12 cellular contexts compared by ENCODE assay signal in the genomic region with DNA sequence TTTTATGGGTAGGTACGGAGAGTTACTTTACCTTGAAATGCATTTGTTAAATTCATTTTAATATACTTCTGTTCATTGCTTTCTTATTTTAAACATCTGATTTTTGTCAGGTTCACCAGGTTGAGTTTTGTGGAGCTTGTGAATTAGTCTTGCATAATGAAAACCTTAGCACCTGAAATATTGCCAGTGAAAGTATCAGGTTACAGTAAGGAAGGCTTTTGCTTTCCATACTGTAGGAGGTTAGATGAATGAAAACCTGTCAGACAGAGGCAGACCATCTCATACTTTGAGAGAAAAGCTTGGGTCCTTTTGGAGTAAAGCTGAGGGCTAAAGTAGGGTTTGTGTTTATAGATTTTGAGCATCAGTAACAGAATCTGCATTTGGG. TPM values are rescaled to one million over a fixed set of nuclear protein-coding genes. Genes with fewer than 3 reads are reported as not detected.
A peak's percentile ranks its signal among the peaks of the same experiment; 100 is the strongest.
DNase-seq lines count a peak whose midpoint lies in the region; ATAC-seq, FAIRE-seq and TF ChIP-seq lines count a peak whose summit lies in the region.
"Had no signal": no experiment of that assay in that cellular context is flagged by ENCODE, and none has a peak within 500 bp of the region (broad histone marks: within the 10 kb centered on the region; RNA-seq: fewer than 3 reads in every experiment).

No MANE protein-coding gene starts in this region.

- H2AFZ ChIP-seq in HCT116 (ENCODE audit: low read depth, low read length, poor library complexity, severe bottlenecking) (no peak overlapping the region), MM.1S (ENCODE audit: low read length) (no peak overlapping the region)

- H3F3A ChIP-seq in MM.1S (ENCODE audit: insufficient read depth, low read length): no peaks in the 10 kb centered on the region; the same call in 1 of the 2 replicates

- peaks cover 32% of the 10 kb centered on the region; the same call in 1 of the 2 replicates for H4K20me1 ChIP-seq in HCT116 (ENCODE audit: insufficient read depth)
- peaks cover 16% of the 10 kb centered on the region; the same call in 1 of the 2 replicates for H4K20me1 ChIP-seq in MM.1S (ENCODE audit: insufficient read depth, low read length)

- BruUV-seq in HCT116 (replicated peaks; lab: Mats Ljungman, UMichigan): no TSS peak

- H3K4me3 ChIP-seq in HCT116 (replicated peaks in 1 of 2; ENCODE audit: low read depth in 1 of 2, low read length in 2 of 2) (no peak overlapping the region), choroid plexus epithelial cell (ENCODE audit: low read depth, low read length) (no peak overlapping the region), pancreas (no peak overlapping the region), MM.1S (ENCODE audit: low read length) (no peak overlapping the region), coronary artery (no peak overlapping the region)
- H3K4me3 ChIP-seq: right atrium auricular region had no signal

- TF ChIP-seq RAD21 in HCT116 (IDR thresholded peaks at IDR 0.05; ENCODE audit: low read depth): no peak

- ATAC-seq in HCT116 (no peak), pancreas (peak; percentile 69 to 83 (median 82)), GM21786 (IDR thresholded peaks at IDR 0.05; ENCODE audit: unreplicated experiment) (no peak), GM19467 (IDR thresholded peaks at IDR 0.05; ENCODE audit: unreplicated experiment) (no peak)

- DNase-seq in HCT116 (ENCODE audit: low read depth, low spot score) (no peak), NCI-H510A (lab: John Stamatoyannopoulos, UW) (peak; percentile 33), choroid plexus epithelial cell (ENCODE audit: low read depth) (peak; percentile 60), pancreas (no peak), MM.1S (no peak), coronary artery (ENCODE audit: low spot score) (no peak)
- DNase-seq: aorta, NCI-H1092 had no signal

- intact Hi-C loops in HCT116 (cut with micrococcal nuclease) (no loop called here), pancreas (cut with DNase I) (no loop called here)

- H3K9me2 ChIP-seq in HCT116 (ENCODE audit: insufficient read depth) (no peaks in the 10 kb centered on the region), MM.1S (replicated peaks; ENCODE audit: insufficient read depth, low read length) (no peaks in the 10 kb centered on the region)

- peaks cover 22 to 36% of the 10 kb centered on the region in 2 experiments for H3K4me1 ChIP-seq in HCT116 (ENCODE audit: control insufficient read depth in 1 of 2, insufficient read depth in 2 of 2, low read length in 2 of 2)
- H3K4me1 ChIP-seq in pancreas: peaks cover 14 to 30% (median 28%) of the 10 kb centered on the region in 3 donors
- H3K4me1 ChIP-seq in MM.1S (ENCODE audit: low read length): no peaks in the 10 kb centered on the region

- TF ChIP-seq POLR2A in HCT116 (IDR thresholded peaks at IDR 0.05; ENCODE audit: borderline replicate concordance, extremely low read depth, insufficient read depth, insufficient read length): no peak

- H3K36me3 ChIP-seq in HCT116 (ENCODE audit: control insufficient read depth in 1 of 2, insufficient read depth in 2 of 2, low read length in 2 of 2): peaks cover 17 to 20% of the 10 kb centered on the region in 2 experiments; a peak in 3 of 4 replicates
- no peaks in the 10 kb centered on the region for H3K36me3 ChIP-seq in pancreas
- H3K36me3 ChIP-seq in MM.1S (replicated peaks; ENCODE audit: insufficient read depth, low read length): peaks cover 14% of the 10 kb centered on the region

- 11 to 30% methylated on average over 1 of the region's 1 CpG for WGBS in pancreas, 2 donors

- RAD21 ChIA-PET in HCT116 (lab: Charles Lee; ENCODE audit: low non-redundant PET in 1 of 2, low total read pairs in 2 of 2, uncharacterized antibody in 2 of 2, unreplicated experiment in 2 of 2): no interaction called here

- no peaks in the 10 kb centered on the region for H3K9me3 ChIP-seq in HCT116 (ENCODE audit: control insufficient read depth in 1 of 2, insufficient read depth in 1 of 2, low read depth in 1 of 2, low read length in 2 of 2)
- H3K9me3 ChIP-seq in pancreas: no peaks in the 10 kb centered on the region
- H3K9me3 ChIP-seq in MM.1S (replicated peaks; ENCODE audit: insufficient read depth, low read length): no peaks in the 10 kb centered on the region
- H3K9me3 ChIP-seq: right atrium auricular region had no signal

- H3K4me2 ChIP-seq in HCT116 (ENCODE audit: low read length) (0 out of 2 replicates have a peak overlapping the region, but pooled peaks have one; percentile 6), MM.1S (ENCODE audit: low read depth, low read length) (no peak overlapping the region)

- H3K9ac ChIP-seq in HCT116 (ENCODE audit: low read length) (no peak overlapping the region), MM.1S (ENCODE audit: low read length) (no peak overlapping the region)

- CTCF ChIA-PET in HCT116 (lab: Charles Lee): interaction anchor here (1.1 to 1.7 kb wide), 2 partner anchors 27 to 109 kb away, joined by 3 to 7 read pairs; partner anchors contain the start of gene TRAPPC3

- no peak for FAIRE-seq in pancreas (lab: Jason Lieb, UNC)
- FAIRE-seq: endothelial cell of umbilical vein had no signal

- TF ChIP-seq CTCF in HCT116 (IDR thresholded peaks at IDR 0.05 in 2 of 3, conservative IDR thresholded peaks at IDR 0.05 in 1 of 3; ENCODE audit: borderline replicate concordance in 1 of 3, insufficient read depth in 1 of 3, low read depth in 2 of 3, low read length in 2 of 3) (no peak), choroid plexus epithelial cell (conservative IDR thresholded peaks at IDR 0.05; ENCODE audit: low read depth, low read length) (no peak), pancreas (IDR thresholded peaks at IDR 0.05) (no peak), MM.1S (IDR thresholded peaks at IDR 0.05; ENCODE audit: low read length) (no peak), coronary artery (IDR thresholded peaks at IDR 0.05) (no peak)

- H3K27me3 ChIP-seq in HCT116 (ENCODE audit: insufficient read depth, low read length) (no peaks in the 10 kb centered on the region), pancreas (no peaks in the 10 kb centered on the region), MM.1S (replicated peaks; ENCODE audit: insufficient read depth, low read length) (no peaks in the 10 kb centered on the region)
- H3K27me3 ChIP-seq: right atrium auricular region had no signal

- H3K79me2 ChIP-seq in HCT116 (ENCODE audit: insufficient read depth, low read length) (peaks cover 93% of the 10 kb centered on the region), MM.1S (ENCODE audit: low read length) (peaks cover 83% of the 10 kb centered on the region)

- POLR2A ChIA-PET in HCT116 (lab: Charles Lee): interaction anchor here (0.8 kb wide), 1 partner anchor 127 kb away, joined by 3 read pairs; no protein-coding TSS in a partner anchor

- H3K27ac ChIP-seq in HCT116 (ENCODE audit: low read depth, low read length) (peak overlapping the region; percentile 50), pancreas (peak overlapping the region; percentile 52 to 89 (median 75)), MM.1S (ENCODE audit: low read length) (no peak overlapping the region), coronary artery (no peak overlapping the region)
- H3K27ac ChIP-seq: right atrium auricular region had no signal

TF ChIP-seq in HCT116, 20 proteins besides CTCF, POLR2A, EP300 and RAD21:
- TF ChIP-seq EGR1 (IDR thresholded peaks at IDR 0.05; ENCODE audit: low read depth) (no peak), EZH2phosphoT487 (IDR thresholded peaks at IDR 0.05; ENCODE audit: borderline replicate concordance) (no peak), CEBPB (IDR thresholded peaks at IDR 0.05; ENCODE audit: low read depth) (0 out of 2 replicates have a peak, but pooled peaks have one; percentile 21)

RNA-seq across cellular contexts. Expression of gene THRAP3, which starts 34.7 kb away (rescaled TPM):
- 144 TPM for total RNA-seq in HCT116 (2021; ENCODE audit: unreplicated experiment)
- 56.0 and 64.4 TPM in 2 replicates for polyA plus RNA-seq in HCT116 (2012)
- total RNA-seq in pancreas: 10 to 100 TPM; 24.0 to 54.7 (median 34.8) TPM
- 10 to 100 TPM; 17.0 to 27.5 TPM for polyA plus RNA-seq in pancreas

RNA-seq across cellular contexts. Expression of gene SH3D21, which starts 47.2 kb away (rescaled TPM):
- 9.3 TPM for total RNA-seq in HCT116 (2021; ENCODE audit: unreplicated experiment)
- 5.4 and 6.9 TPM in 2 replicates for polyA plus RNA-seq in HCT116 (2012)
- 1 to 10 TPM in 2 of 6 donors, under 1 TPM in 4; 0.41 to 1.7 (median 0.58) TPM for total RNA-seq in pancreas
- polyA plus RNA-seq in pancreas: 1 to 10 TPM; 1.7 to 2.6 TPM

Comparison
In these comparisons a context has a peak if more than half of its experiments do, and no peak if none do; other contexts are left out.
1. ATAC-seq: peak in pancreas (4 of 4); none in HCT116 (single experiment), GM21786 (single experiment) and GM19467 (single experiment).
2. DNase-seq: peak in NCI-H510A (single experiment) and choroid plexus epithelial cell (single experiment); none in HCT116 (single experiment), pancreas (0 of 6), MM.1S (single experiment) and coronary artery (single experiment).
3. H3K27ac ChIP-seq: peak in HCT116 (single experiment) and pancreas (4 of 4); none in MM.1S (single experiment) and coronary artery (0 of 2).